Comparison of ENCODE assay signal across 16 cellular contexts in genomic region chr5:172564883-172565282, GRCh38.
A peak's percentile ranks its signal among the peaks of the same experiment; 100 is the strongest.
DNase-seq lines count a peak whose midpoint lies in the region; ATAC-seq and TF ChIP-seq lines count a peak whose summit lies in the region.
"Had no signal": no experiment of that assay in that cellular context is flagged by ENCODE, and none has a peak within 500 bp of the region (broad histone marks: within the 10 kb centered on the region; RNA-seq: fewer than 3 reads in every experiment).

No MANE protein-coding gene starts in this region.

- H3K27me3 ChIP-seq in rectal smooth muscle tissue (ENCODE audit: control insufficient read depth, insufficient read depth, low read length) = no peaks in the 10 kb centered on the region

- ATAC-seq in HG03520 (IDR thresholded peaks at IDR 0.05; ENCODE audit: unreplicated experiment) = no peak
- ATAC-seq in GM19023 (IDR thresholded peaks at IDR 0.05; ENCODE audit: unreplicated experiment) = no peak
- ATAC-seq: GM23338, T-cell had no signal

- no peak overlapping the region for H3K4me3 ChIP-seq in rectal smooth muscle tissue (ENCODE audit: low read length)
- H3K4me3 ChIP-seq: GM23338, SJSA1 had no signal

- H3K27ac ChIP-seq in VCaP (peak overlapping the region; percentile 73), rectal smooth muscle tissue (ENCODE audit: low read depth, low read length) (peak overlapping the region; percentile 61)
- H3K27ac ChIP-seq: SJSA1 had no signal

- H3K4me1 ChIP-seq in rectal smooth muscle tissue (ENCODE audit: control insufficient read depth, insufficient read depth, low read length) = peaks cover 15% of the 10 kb centered on the region
- H3K4me1 ChIP-seq: SJSA1 had no signal

- H3K9ac ChIP-seq in rectal smooth muscle tissue (ENCODE audit: low read length) = no peak overlapping the region

- TF ChIP-seq CTCF in VCaP (conservative IDR thresholded peaks at IDR 0.05) = no peak

- DNase-seq in NCI-H2081 (lab: John Stamatoyannopoulos, UW) = peak; percentile 13 to 62
- no peak for DNase-seq in NCI-H2081 treated with DMSO at 0.1 percent for 48 hours (lab: John Stamatoyannopoulos, UW)
- DNase-seq in NCI-H1092 treated with DMSO at 0.1 percent for 48 hours (lab: John Stamatoyannopoulos, UW) = peak; percentile 72
- no peak for DNase-seq in SKM-1 treated with dmso at 0.1 percent for 144 hours (lab: John Stamatoyannopoulos, UW; ENCODE audit: unreplicated experiment)
- DNase-seq: DND-41, GDM1, IMR-90, Kasumi-1, NCI-H2227 treated with DMSO at 0.1 percent for 48 hours, T-cell had no signal

- no peaks in the 10 kb centered on the region for H3K36me3 ChIP-seq in rectal smooth muscle tissue (ENCODE audit: control insufficient read depth, insufficient read depth, low read length)
- H3K36me3 ChIP-seq: SJSA1 had no signal

Comparison
In these comparisons a context has a peak if more than half of its experiments do, and no peak if none do; other contexts are left out.
1. DNase-seq: peak in NCI-H2081 (2 of 2) and NCI-H1092 treated with DMSO at 0.1 percent for 48 hours (single experiment); none in NCI-H2081 treated with DMSO at 0.1 percent for 48 hours (single experiment) and SKM-1 treated with dmso at 0.1 percent for 144 hours (single experiment).